ENCODE assay signal across 6 cellular contexts in the genomic region with DNA sequence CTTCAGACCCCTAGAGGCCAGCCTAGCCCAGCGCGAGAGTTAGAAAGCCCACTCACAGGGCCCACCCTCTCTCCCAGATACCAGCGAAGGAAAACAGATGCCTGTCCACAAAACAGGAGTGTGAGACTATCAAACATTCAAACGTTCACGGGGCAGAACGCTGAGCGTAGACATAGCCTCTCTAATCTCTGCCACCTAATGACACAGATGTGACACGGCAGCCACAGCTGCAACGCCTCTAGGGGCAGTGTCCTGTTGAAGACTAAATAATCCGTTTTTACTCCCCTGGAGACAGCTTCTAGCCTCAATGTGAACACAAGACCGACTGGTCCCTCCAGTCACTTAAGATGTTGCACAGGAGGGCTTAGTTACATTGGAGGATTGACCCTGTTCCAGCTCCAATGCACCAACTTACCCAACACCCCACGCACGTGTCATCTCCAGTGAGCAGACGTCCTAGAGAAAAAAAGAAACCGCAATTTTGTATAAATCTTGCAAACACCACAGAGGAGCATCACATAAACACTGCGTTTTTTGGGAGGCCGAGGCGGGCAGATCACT. TPM values are rescaled to one million over a fixed set of nuclear protein-coding genes. Genes with fewer than 3 reads are reported as not detected.
DNase-seq lines count a peak whose midpoint lies in the region; ATAC-seq and TF ChIP-seq lines count a peak whose summit lies in the region.

No MANE protein-coding gene starts in this region.

- H3K36me3 ChIP-seq in iPS DF 6.9 (ENCODE audit: control insufficient read depth, insufficient read depth, low read length) (peaks cover 30% of the 10 kb centered on the region), vagina (peaks cover 0 to 36% of the 10 kb centered on the region in 2 donors)

- no CpG with 5 or more reads among the region's 18 CpGs for WGBS in iPS DF 6.9 (ENCODE audit: insufficient coverage, insufficient read length)

- intact Hi-C loops in vagina (cut with DNase I): loop anchor here (5.0 kb wide), 1 partner anchor 59 kb away; no protein-coding TSS in a partner anchor

- no peak for TF ChIP-seq POLR2A in vagina (IDR thresholded peaks at IDR 0.05)

- ATAC-seq in HG03521 (IDR thresholded peaks at IDR 0.05; ENCODE audit: unreplicated experiment): no peak
- ATAC-seq in HG02970 (IDR thresholded peaks at IDR 0.05; ENCODE audit: low FRiP score, unreplicated experiment): no peak

- H3K9me3 ChIP-seq in iPS DF 6.9 (ENCODE audit: control insufficient read depth, insufficient read depth, low read length) (no peaks in the 10 kb centered on the region), vagina (no peaks in the 10 kb centered on the region)

- TF ChIP-seq CTCF in HL-60 (IDR thresholded peaks at IDR 0.05; ENCODE audit: insufficient read depth, low read length) (peak; percentile 83), vagina (IDR thresholded peaks at IDR 0.05) (no peak)

- H3K4me3 ChIP-seq in HL-60 (replicated peaks; ENCODE audit: insufficient read depth, low read length): peak overlapping the region; percentile 92
- H3K4me3 ChIP-seq in iPS DF 6.9 (ENCODE audit: low read length): peak overlapping the region; percentile 7; the same call in 1 of the 2 replicates
- H3K4me3 ChIP-seq in vagina: peak overlapping the region; percentile 76 to 87

- H3K4me1 ChIP-seq in iPS DF 6.9 (ENCODE audit: control insufficient read depth, insufficient read depth, low read length) (no peaks in the 10 kb centered on the region), vagina (peaks cover 51% of the 10 kb centered on the region)

- no peaks in the 10 kb centered on the region for H3K27me3 ChIP-seq in HL-60 (ENCODE audit: insufficient read depth, poor library complexity, severe bottlenecking)
- no peaks in the 10 kb centered on the region for H3K27me3 ChIP-seq in iPS DF 6.9 (ENCODE audit: control insufficient read depth, insufficient read depth, low read length)
- H3K27me3 ChIP-seq in vagina: no peaks in the 10 kb centered on the region

- DNase-seq in HL-60 (ENCODE audit: low read depth in 1 of 2, low spot score in 1 of 2) (peak; percentile 56 to 63), iPS DF 6.9 (ENCODE audit: low read depth, low spot score) (no peak), vagina (ENCODE audit: extremely low spot score in 2 of 2) (no peak)
- peak; percentile 66 for DNase-seq in activated CD4-positive, alpha-beta T cell treated with anti-CD3 and anti-CD28 coated beads for 48 hours

- H3K27ac ChIP-seq in HL-60 (replicated peaks) (peak overlapping the region; percentile 79), iPS DF 6.9 (ENCODE audit: low read length) (no peak overlapping the region), vagina (no peak overlapping the region)

RNA-seq across cellular contexts. Expression of gene DIPK1B, which starts 14.3 kb away (rescaled TPM):
- total RNA-seq in vagina: 11.5 TPM

RNA-seq across cellular contexts. Expression of gene LCN10, which starts 16.0 kb away (rescaled TPM):
- total RNA-seq in vagina: 8.3 TPM

RNA-seq across cellular contexts. Expression of gene LCN6, which starts 21.6 kb away (rescaled TPM):
- 17.9 TPM for total RNA-seq in vagina

RNA-seq across cellular contexts. Expression of gene LCN8, which starts 31.3 kb away (rescaled TPM):
- not detected for total RNA-seq in vagina

RNA-seq across cellular contexts. Expression of gene LCN15, which starts 37.6 kb away (rescaled TPM):
- total RNA-seq in vagina: not detected

Comparison
In these comparisons a context has a peak if more than half of its experiments do, and no peak if none do; other contexts are left out.
1. DNase-seq: peak in HL-60 (2 of 2) and activated CD4-positive, alpha-beta T cell treated with anti-CD3 and anti-CD28 coated beads for 48 hours (single experiment); none in iPS DF 6.9 (single experiment) and vagina (0 of 2).
2. H3K4me3 ChIP-seq: peak in every context shown above with its lines; median percentile 92 in HL-60; 82 in vagina; 7 in iPS DF 6.9.